In genomic region chr6:46273911-46274310, GRCh38 we compare ENCODE assay signal across 18 cellular contexts.
"Had no signal": no experiment of that assay in that cellular context is flagged by ENCODE, and none has a peak within 500 bp of the region (broad histone marks: within the 10 kb centered on the region; RNA-seq: fewer than 3 reads in every experiment).

No MANE protein-coding gene starts in this region.

- H3K4me3 ChIP-seq: dorsolateral prefrontal cortex, gastrocnemius medialis, spleen, testis, tibial nerve had no signal

- H3K27ac ChIP-seq: gastrocnemius medialis, neutrophil, spleen, testis, tibial nerve had no signal

- DNase-seq: cortex of kidney; dorsolateral prefrontal cortex; effector CD8-positive, alpha-beta T cell; gastrocnemius medialis; immature natural killer cell; mammary epithelial cell; naive thymus-derived CD4-positive, alpha-beta T cell; nephron progenitor cell; spleen; stimulated activated CD4-positive, alpha-beta T cell treated with anti-CD3 and anti-CD28 coated beads, Interleukin-15, amount 100 ng/mL, for 24 hours; stimulated activated CD4-positive, alpha-beta T cell treated with anti-CD3 and anti-CD28 coated beads, Interleukin-1b, Interleukin-23, amount 100 ng/mL, for 48 hours; stimulated activated CD4-positive, alpha-beta T cell treated with anti-CD3 and anti-CD28 coated beads, Interleukin-4, amount 100 ng/mL, for 24 hours; testis had no signal

- H3K4me1 ChIP-seq: spleen, tibial nerve had no signal

- ATAC-seq: esophagus mucosa; gastrocnemius medialis; naive thymus-derived CD4-positive, alpha-beta T cell; sciatic nerve; stimulated activated memory B cell treated with anti-CD40 and anti-IgM and Interleukin-4, amounts not matched to agents 10 μg/mL and 1 μg/mL and 100 μg/mL, for 72 hours had no signal

- H3K36me3 ChIP-seq: gastrocnemius medialis, neutrophil, spleen, tibial nerve had no signal

- H3K9me3 ChIP-seq: gastrocnemius medialis, neutrophil, spleen, testis, tibial nerve had no signal

- H3K27me3 ChIP-seq: dorsolateral prefrontal cortex, gastrocnemius medialis, neutrophil, testis, tibial nerve had no signal
